Comparison of ENCODE assay signal across 24 cellular contexts in the genomic region with DNA sequence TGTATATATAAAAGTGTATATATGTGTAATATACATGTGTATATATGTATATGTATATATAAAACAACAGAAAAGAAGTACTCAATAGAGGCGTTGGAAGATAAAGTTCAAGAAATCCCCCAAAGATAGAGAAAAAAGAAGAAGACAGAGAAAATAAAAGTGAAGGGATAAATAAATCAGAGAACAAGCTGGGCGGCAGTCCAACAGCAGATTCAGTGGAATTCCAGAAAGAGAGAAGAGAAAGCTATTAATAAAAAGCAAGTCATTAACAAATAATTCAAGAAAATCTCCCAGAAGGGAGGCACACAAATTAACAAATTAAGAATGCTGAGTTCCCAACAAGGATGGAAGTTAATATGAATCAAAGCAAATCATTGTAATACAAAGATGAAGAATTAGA. TPM values are rescaled to one million over a fixed set of nuclear protein-coding genes. Genes with fewer than 3 reads are reported as not detected.
"Had no signal": no experiment of that assay in that cellular context is flagged by ENCODE, and none has a peak within 500 bp of the region (broad histone marks: within the 10 kb centered on the region; RNA-seq: fewer than 3 reads in every experiment).

No MANE protein-coding gene starts in this region.

- H3K27ac ChIP-seq: SJSA1, SK-N-MC had no signal

- H3K4me3 ChIP-seq: MG63, SJSA1, SK-N-MC had no signal

- DNase-seq: IMR-90, Karpas-422, KG1, MG63, NCI-H1092, NCI-H1105 treated with DMSO at 0.1 percent for 48 hours, NCI-H1417 treated with DMSO at 0.1 percent for 48 hours, NCI-H146, NCI-H1694 treated with DMSO at 0.1 percent for 48 hours, NCI-H1930, NCI-H2081 treated with DMSO at 0.1 percent for 48 hours, NCI-H2171, NCI-H226, NCI-H446, NCI-H510A, NCI-H524 treated with DMSO at 0.1 percent for 48 hours, NCI-H69, NCI-H774, Right ventricle myocardium superior, RPMI8226, SIG-M5 had no signal

- H3K4me1 ChIP-seq: SJSA1 had no signal

- H3K9me3 ChIP-seq: MG63, SJSA1 had no signal

- H3K36me3 ChIP-seq: MG63, SJSA1 had no signal

- ATAC-seq: HepG2 had no signal

- H3K27me3 ChIP-seq: MG63, SJSA1 had no signal

RNA-seq across cellular contexts. Expression of a gene that starts 59.3 kb away (rescaled TPM):
- total RNA-seq: IMR-90 had no signal
- polyA plus RNA-seq: IMR-90 had no signal
